Comparison of ENCODE assay signal across 1 cellular context in genomic region chr1:93710499-93710898, GRCh38.
TF ChIP-seq lines count a peak whose summit lies in the region.

No MANE protein-coding gene starts in this region.

TF ChIP-seq in HepG2, 621 proteins besides CTCF, POLR2A, EP300 and RAD21:
- TF ChIP-seq, protein P1, sequence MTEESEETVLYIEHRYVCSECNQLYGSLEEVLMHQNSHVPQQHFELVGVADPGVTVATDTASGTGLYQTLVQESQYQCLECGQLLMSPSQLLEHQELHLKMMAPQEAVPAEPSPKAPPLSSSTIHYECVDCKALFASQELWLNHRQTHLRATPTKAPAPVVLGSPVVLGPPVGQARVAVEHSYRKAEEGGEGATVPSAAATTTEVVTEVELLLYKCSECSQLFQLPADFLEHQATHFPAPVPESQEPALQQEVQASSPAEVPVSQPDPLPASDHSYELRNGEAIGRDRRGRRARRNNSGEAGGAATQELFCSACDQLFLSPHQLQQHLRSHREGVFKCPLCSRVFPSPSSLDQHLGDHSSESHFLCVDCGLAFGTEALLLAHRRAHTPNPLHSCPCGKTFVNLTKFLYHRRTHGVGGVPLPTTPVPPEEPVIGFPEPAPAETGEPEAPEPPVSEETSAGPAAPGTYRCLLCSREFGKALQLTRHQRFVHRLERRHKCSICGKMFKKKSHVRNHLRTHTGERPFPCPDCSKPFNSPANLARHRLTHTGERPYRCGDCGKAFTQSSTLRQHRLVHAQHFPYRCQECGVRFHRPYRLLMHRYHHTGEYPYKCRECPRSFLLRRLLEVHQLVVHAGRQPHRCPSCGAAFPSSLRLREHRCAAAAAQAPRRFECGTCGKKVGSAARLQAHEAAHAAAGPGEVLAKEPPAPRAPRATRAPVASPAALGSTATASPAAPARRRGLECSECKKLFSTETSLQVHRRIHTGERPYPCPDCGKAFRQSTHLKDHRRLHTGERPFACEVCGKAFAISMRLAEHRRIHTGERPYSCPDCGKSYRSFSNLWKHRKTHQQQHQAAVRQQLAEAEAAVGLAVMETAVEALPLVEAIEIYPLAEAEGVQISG (CRISPR knock-in tag; IDR thresholded peaks at IDR 0.05): no peak
- TF ChIP-seq ZNF230 (CRISPR knock-in tag; IDR thresholded peaks at IDR 0.05): no peak
- TF ChIP-seq, protein P2, sequence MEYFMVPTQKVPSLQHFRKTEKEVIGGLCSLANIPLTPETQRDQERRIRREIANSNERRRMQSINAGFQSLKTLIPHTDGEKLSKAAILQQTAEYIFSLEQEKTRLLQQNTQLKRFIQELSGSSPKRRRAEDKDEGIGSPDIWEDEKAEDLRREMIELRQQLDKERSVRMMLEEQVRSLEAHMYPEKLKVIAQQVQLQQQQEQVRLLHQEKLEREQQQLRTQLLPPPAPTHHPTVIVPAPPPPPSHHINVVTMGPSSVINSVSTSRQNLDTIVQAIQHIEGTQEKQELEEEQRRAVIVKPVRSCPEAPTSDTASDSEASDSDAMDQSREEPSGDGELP (IDR thresholded peaks at IDR 0.05; ENCODE audit: borderline replicate concordance, low read depth): 0 out of 2 replicates have a peak, but pooled peaks have one; percentile 4
